In genomic region chr6:119076966-119077642, GRCh38 we compare ENCODE assay signal across 1 cellular context.
TF ChIP-seq lines count a peak whose summit lies in the region.

No MANE protein-coding gene starts in this region.

TF ChIP-seq in GM12878, 131 proteins besides CTCF, POLR2A, EP300 and RAD21 (continued from another document):
- TF ChIP-seq SPI1 (IDR thresholded peaks at IDR 0.05; ENCODE audit: borderline replicate concordance, insufficient read depth, low read depth, low read length) (no peak), ZNF217 (IDR thresholded peaks at IDR 0.05) (no peak)
TF ChIP-seq in GM12878: peak in this region for 0.
